In genomic region chr12:49000346-49000745, GRCh38 we compare ENCODE assay signal across 13 cellular contexts. TPM values are rescaled to one million over a fixed set of nuclear protein-coding genes. Genes with fewer than 3 reads are reported as not detected.
DNase-seq lines count a peak whose midpoint lies in the region; ATAC-seq, FAIRE-seq and TF ChIP-seq lines count a peak whose summit lies in the region.
"Had no signal": no experiment of that assay in that cellular context is flagged by ENCODE, and none has a peak within 500 bp of the region (broad histone marks: within the 10 kb centered on the region; RNA-seq: fewer than 3 reads in every experiment).

No MANE protein-coding gene starts in this region.

- peaks cover 5 to 22% of the 10 kb centered on the region in 2 experiments; a peak in 4 of 5 replicates for H3K27me3 ChIP-seq in HepG2 (ENCODE audit: control insufficient read depth in 1 of 2, insufficient read depth in 2 of 2, low read length in 2 of 2)
- peaks cover 0 to 3% of the 10 kb centered on the region in 2 donors for H3K27me3 ChIP-seq in right lobe of liver
- H3K27me3 ChIP-seq in PC-9 (ENCODE audit: insufficient read depth, low read depth) = no peaks in the 10 kb centered on the region
- peaks cover 17 to 31% of the 10 kb centered on the region in 2 experiments for H3K27me3 ChIP-seq in mesenchymal stem cell (ENCODE audit: control insufficient read depth in 1 of 2, insufficient read depth in 1 of 2, low read length in 2 of 2)

- no peak overlapping the region for H3K18ac ChIP-seq in mesenchymal stem cell (ENCODE audit: low read depth in 1 of 2, low read length in 2 of 2)

- POLR2A ChIA-PET in HepG2 (lab: Yijun Ruan, JAX) = interaction anchor here (1.1 to 3.3 kb wide), 2 partner anchors 9 to 18 kb away, joined by 4 to 13 read pairs; no protein-coding TSS in a partner anchor
- POLR2A ChIA-PET in PC-9 (lab: Charles Lee; ENCODE audit: unreplicated experiment) = no interaction called here

- no peak overlapping the region for H3K4ac ChIP-seq in mesenchymal stem cell (ENCODE audit: low read depth in 1 of 2, low read length in 2 of 2)

- H3K4me2 ChIP-seq in HepG2 (ENCODE audit: low read depth, low read length) (peak overlapping the region; percentile 95), PC-9 (peak overlapping the region; percentile 91), mesenchymal stem cell (ENCODE audit: low read length, poor library complexity, severe bottlenecking) (peak overlapping the region; percentile 1)

- CTCF ChIA-PET in HepG2 (lab: Yijun Ruan, JAX; ENCODE audit: low intra/inter-chr PET ratio, low total read pairs) = no interaction called here
- CTCF ChIA-PET in PC-9 (lab: Charles Lee) = interaction anchor here (1.1 kb wide), 1 partner anchor 147 kb away, joined by 5 read pairs; no protein-coding TSS in a partner anchor

- H3K14ac ChIP-seq in mesenchymal stem cell (ENCODE audit: low read length in 2 of 2) = no peak overlapping the region

- peaks cover 25% of the 10 kb centered on the region; the same call in 1 of the 2 replicates for H3F3A ChIP-seq in PC-9 (ENCODE audit: insufficient read depth, low read depth)

- intact Hi-C loops in HepG2 (cut with micrococcal nuclease; ENCODE audit: unreplicated experiment) = no loop called here
- intact Hi-C loops in right lobe of liver (cut with DNase I) = no loop called here
- intact Hi-C loops in PC-9 (cut with micrococcal nuclease; ENCODE audit: unreplicated experiment) = loop anchor here (2.0 kb wide), 1 partner anchor 18 kb away; the partner anchor contains the start of gene PRKAG1

- no peak overlapping the region for H4K91ac ChIP-seq in mesenchymal stem cell (ENCODE audit: low read length)

- no peaks in the 10 kb centered on the region for H3K9me2 ChIP-seq in PC-9 (ENCODE audit: insufficient read depth)

- H4K20me1 ChIP-seq in HepG2 (ENCODE audit: insufficient read depth, low read length) = no peaks in the 10 kb centered on the region; the same call in 1 of the 2 replicates
- no peaks in the 10 kb centered on the region for H4K20me1 ChIP-seq in PC-9 (ENCODE audit: insufficient read depth)

- no peak overlapping the region for H4K8ac ChIP-seq in mesenchymal stem cell (ENCODE audit: low read length)

- WGBS in HepG2 (ENCODE audit: low lambda C conversion rate) = 96% methylated on average over 2 of the region's 2 CpGs
- WGBS in right lobe of liver (ENCODE audit: insufficient coverage, low coverage, low lambda C conversion rate, missing lambda C conversion rate) = 100% methylated on average over 1 of the region's 2 CpGs
- 88% methylated on average over 1 of the region's 2 CpGs for WGBS in mesenchymal stem cell

- no peak overlapping the region for H2BK15ac ChIP-seq in mesenchymal stem cell (ENCODE audit: low read depth, poor library complexity, severe bottlenecking)

- H3K9ac ChIP-seq in HepG2 (ENCODE audit: insufficient read depth, low read depth, low read length) = no peak overlapping the region
- peak overlapping the region; percentile 47 for H3K9ac ChIP-seq in mesenchymal stem cell (ENCODE audit: low read length)

- ATAC-seq in HepG2 (no peak), right lobe of liver (no peak), HG03175 (IDR thresholded peaks at IDR 0.05; ENCODE audit: unreplicated experiment) (no peak), HG03045 (IDR thresholded peaks at IDR 0.05; ENCODE audit: unreplicated experiment) (no peak)

- in situ Hi-C loops in HepG2 (cut with HindIII; ENCODE audit: extremely low pct_ligation_motif_present, low pct_unique_long_range_greater_than_20kb) = no loop called here

- no peak overlapping the region for H3K23ac ChIP-seq in mesenchymal stem cell (ENCODE audit: low read length in 2 of 2)

- FAIRE-seq in HepG2 (lab: Jason Lieb, UNC) = no peak

- no peaks in the 10 kb centered on the region for H3K79me2 ChIP-seq in HepG2 (ENCODE audit: insufficient read depth, low read length)
- H3K79me2 ChIP-seq in PC-9 (ENCODE audit: low read depth) = no peaks in the 10 kb centered on the region

- no peak overlapping the region for H2AK5ac ChIP-seq in mesenchymal stem cell (ENCODE audit: low read length, severe bottlenecking)

- H2AFZ ChIP-seq in HepG2 (ENCODE audit: low read length) (no peak overlapping the region), PC-9 (no peak overlapping the region), mesenchymal stem cell (ENCODE audit: low read depth, low read length) (no peak overlapping the region)

- peaks cover 45% of the 10 kb centered on the region for H3K4me1 ChIP-seq in HepG2 (ENCODE audit: insufficient read depth, low read length)
- H3K4me1 ChIP-seq in right lobe of liver = peaks cover 0 to 27% (median 4%) of the 10 kb centered on the region in 4 donors
- peaks cover 14% of the 10 kb centered on the region for H3K4me1 ChIP-seq in PC-9 (replicated peaks; ENCODE audit: insufficient read depth)
- peaks cover 32% of the 10 kb centered on the region for H3K4me1 ChIP-seq in mesenchymal stem cell (ENCODE audit: control insufficient read depth, insufficient read depth, low read depth, low read length)

- H3K9me3 ChIP-seq in HepG2 (ENCODE audit: low read length) (no peaks in the 10 kb centered on the region), right lobe of liver (no peaks in the 10 kb centered on the region), PC-9 (ENCODE audit: insufficient read depth, low read depth) (no peaks in the 10 kb centered on the region), mesenchymal stem cell (ENCODE audit: control insufficient read depth, low read length) (no peaks in the 10 kb centered on the region)

- DNase-seq in HepG2 (ENCODE audit: low spot score) = no peak
- DNase-seq in right lobe of liver = no peak
- no peak for DNase-seq in PC-9
- no peak for DNase-seq in mesenchymal stem cell
- no peak for DNase-seq in NCI-H1092 treated with DMSO at 0.1 percent for 48 hours (lab: John Stamatoyannopoulos, UW)
- no peak for DNase-seq in NCI-H446 (lab: John Stamatoyannopoulos, UW)
- DNase-seq: mesendoderm, NCI-H2171 had no signal

- no peak for TF ChIP-seq CTCF in HepG2 (CRISPR knock-in tag; IDR thresholded peaks at IDR 0.05)
- TF ChIP-seq CTCF in right lobe of liver (IDR thresholded peaks at IDR 0.05) = no peak
- TF ChIP-seq CTCF in PC-9 (conservative IDR thresholded peaks at IDR 0.05) = no peak

- peaks cover 8 to 28% of the 10 kb centered on the region in 2 experiments for H3K36me3 ChIP-seq in HepG2 (replicated peaks in 1 of 2; ENCODE audit: control insufficient read depth in 1 of 2, insufficient read depth in 2 of 2, low read length in 2 of 2)
- H3K36me3 ChIP-seq in right lobe of liver = peaks cover 0 to 20% (median 4%) of the 10 kb centered on the region in 4 donors
- no peaks in the 10 kb centered on the region for H3K36me3 ChIP-seq in PC-9 (ENCODE audit: low read depth)
- H3K36me3 ChIP-seq in mesenchymal stem cell (ENCODE audit: control insufficient read depth in 1 of 2, insufficient read depth in 2 of 2, low read depth in 1 of 2, low read length in 2 of 2) = peaks cover 38 to 51% of the 10 kb centered on the region in 2 experiments

- BruUV-seq in HepG2 (replicated peaks; lab: Mats Ljungman, UMichigan) (no TSS peak), PC-9 (replicated peaks; lab: Mats Ljungman, UMichigan) (no TSS peak)

- no peak overlapping the region for H3K4me3 ChIP-seq in HepG2 (replicated peaks in 1 of 3; ENCODE audit: insufficient read depth in 1 of 3, low read depth in 2 of 3, low read length in 3 of 3)
- no peak overlapping the region for H3K4me3 ChIP-seq in right lobe of liver
- H3K4me3 ChIP-seq in PC-9 = peak overlapping the region; percentile 61; the same call in 1 of the 2 replicates
- no peak overlapping the region for H3K4me3 ChIP-seq in mesenchymal stem cell (ENCODE audit: insufficient read depth in 1 of 2, low read depth in 1 of 2, low read length in 2 of 2)

- TF ChIP-seq EP300 in HepG2 (IDR thresholded peaks at IDR 0.05; ENCODE audit: low read depth in 2 of 2, low read length in 2 of 2) (no peak), HepG2 (CRISPR knock-in tag; IDR thresholded peaks at IDR 0.05; ENCODE audit: borderline replicate concordance) (no peak)

- H2BK120ac ChIP-seq in mesenchymal stem cell (ENCODE audit: low read depth, low read length) = no peak overlapping the region

- TF ChIP-seq POLR2A in HepG2 (IDR thresholded peaks at IDR 0.05; ENCODE audit: insufficient read depth in 1 of 2, low read depth in 2 of 2, low read length in 2 of 2) (no peak), right lobe of liver (IDR thresholded peaks at IDR 0.05) (no peak)

- H3K27ac ChIP-seq in HepG2 (ENCODE audit: extremely low read length, insufficient read depth, low read length) (no peak overlapping the region), right lobe of liver (no peak overlapping the region), PC-9 (no peak overlapping the region), mesenchymal stem cell (ENCODE audit: low read length, poor library complexity, severe bottlenecking) (no peak overlapping the region)
- H3K27ac ChIP-seq: C4-2B had no signal

- H2BK12ac ChIP-seq in mesenchymal stem cell (ENCODE audit: low read length in 2 of 2) = no peak overlapping the region

- peaks cover 4% of the 10 kb centered on the region for H3K79me1 ChIP-seq in mesenchymal stem cell (replicated peaks; ENCODE audit: low read length, poor library complexity, severe bottlenecking)

- no peak for TF ChIP-seq RAD21 in HepG2 (CRISPR knock-in tag; IDR thresholded peaks at IDR 0.05)

- no peak overlapping the region for H2BK5ac ChIP-seq in mesenchymal stem cell (ENCODE audit: low read depth, low read length, poor library complexity, severe bottlenecking)

RNA-seq across cellular contexts. Expression of gene DDN, which starts 1.2 kb away (rescaled TPM):
- total RNA-seq in HepG2 (2016; rRNA removed; fragmentation: Illumina TruSeq; extraction: Trizol) (0.51 and 0.53 TPM in 2 replicates), right lobe of liver (under 1 TPM in 2 of 6 experiments, not detected in 4; 0.18 to 0.19 TPM), PC-9 (2021) (0.10 and 0.17 TPM in 2 replicates)
- 0.20 TPM in 1 of 2 replicates, not detected in the other for total RNA-seq in HepG2 (2016; cell fraction: cytosol; rRNA removed; fragmentation: Illumina TruSeq; extraction: Trizol; ENCODE audit: low read depth)
- total RNA-seq in HepG2 (2016; cell fraction: insoluble cytoplasmic fraction; rRNA removed; fragmentation: Illumina TruSeq; extraction: Trizol) = 0.43 and 0.54 TPM in 2 replicates
- total RNA-seq in HepG2 (2016; cell fraction: membrane; rRNA removed; fragmentation: Illumina TruSeq; extraction: Trizol) = 0.46 and 0.52 TPM in 2 replicates
- 0.34 and 0.62 TPM in 2 replicates for total RNA-seq in HepG2 (2016; cell fraction: nucleus; rRNA removed; fragmentation: Illumina TruSeq; extraction: Trizol)
- 0.24 and 0.33 TPM in 2 replicates for polyA plus RNA-seq in HepG2 (2011; rRNA removed)
- polyA plus RNA-seq in HepG2 (2011; cell fraction: cytosol; rRNA removed) = 0.21 and 0.34 TPM in 2 replicates
- polyA plus RNA-seq in HepG2 (2011; cell fraction: nucleus; rRNA removed) = 0.47 and 0.83 TPM in 2 replicates
- polyA plus RNA-seq in HepG2 (2012) = 0.48 and 0.69 TPM in 2 replicates
- polyA plus RNA-seq in HepG2 (2016; cell fraction: cytosol; fragmentation: Illumina TruSeq; extraction: Trizol; ENCODE audit: low read depth) = 0.20 and 0.28 TPM in 2 replicates
- polyA plus RNA-seq in HepG2 (2016; cell fraction: insoluble cytoplasmic fraction; fragmentation: Illumina TruSeq; extraction: Trizol; ENCODE audit: low read depth) = 0.58 and 0.73 TPM in 2 replicates
- polyA plus RNA-seq in HepG2 (2016; cell fraction: membrane; fragmentation: Illumina TruSeq; extraction: Trizol; ENCODE audit: low read depth) = 0.48 and 0.58 TPM in 2 replicates
- 1.2 and 1.3 TPM in 2 replicates for polyA plus RNA-seq in HepG2 (2016; cell fraction: nucleus; fragmentation: Illumina TruSeq; extraction: Trizol; ENCODE audit: insufficient read depth, low read depth)
- polyA minus RNA-seq in HepG2 (2011; rRNA and poly(A)+ RNA removed; ENCODE audit: low replicate concordance) = 0.46 and 5.3 TPM in 2 replicates
- 0.44 and 0.49 TPM in 2 replicates for polyA minus RNA-seq in HepG2 (2011; cell fraction: cytosol; rRNA and poly(A)+ RNA removed)
- polyA minus RNA-seq in HepG2 (2011; cell fraction: nucleus; rRNA and poly(A)+ RNA removed) = 0.25 and 0.39 TPM in 2 replicates
- 0.17 TPM for polyA plus RNA-seq in mesenchymal stem cell (2013, experiment 1 of 2)
- polyA plus RNA-seq in mesenchymal stem cell (2013, experiment 2 of 2) = 0.19 TPM

RNA-seq across cellular contexts. Expression of gene PRKAG1, which starts 18.2 kb away (rescaled TPM):
- total RNA-seq in HepG2 (2016; rRNA removed; fragmentation: Illumina TruSeq; extraction: Trizol) (32.8 and 37.6 TPM in 2 replicates), right lobe of liver (10 to 100 TPM; 24.8 to 36.2 (median 30.1) TPM), PC-9 (2021) (48.8 and 53.6 TPM in 2 replicates)
- total RNA-seq in HepG2 (2016; cell fraction: cytosol; rRNA removed; fragmentation: Illumina TruSeq; extraction: Trizol; ENCODE audit: low read depth) = 9.1 and 11.2 TPM in 2 replicates
- total RNA-seq in HepG2 (2016; cell fraction: insoluble cytoplasmic fraction; rRNA removed; fragmentation: Illumina TruSeq; extraction: Trizol) = 30.6 and 39.9 TPM in 2 replicates
- total RNA-seq in HepG2 (2016; cell fraction: membrane; rRNA removed; fragmentation: Illumina TruSeq; extraction: Trizol) = 19.3 and 21.1 TPM in 2 replicates
- 16.7 and 19.6 TPM in 2 replicates for total RNA-seq in HepG2 (2016; cell fraction: nucleus; rRNA removed; fragmentation: Illumina TruSeq; extraction: Trizol)
- 21.2 and 26.1 TPM in 2 replicates for polyA plus RNA-seq in HepG2 (2011; rRNA removed)
- polyA plus RNA-seq in HepG2 (2011; cell fraction: cytosol; rRNA removed) = 18.5 and 26.3 TPM in 2 replicates
- 8.8 and 11.6 TPM in 2 replicates for polyA plus RNA-seq in HepG2 (2011; cell fraction: nucleus; rRNA removed)
- polyA plus RNA-seq in HepG2 (2012) = 20.2 and 21.7 TPM in 2 replicates
- polyA plus RNA-seq in HepG2 (2016; cell fraction: cytosol; fragmentation: Illumina TruSeq; extraction: Trizol; ENCODE audit: low read depth) = 7.6 and 8.8 TPM in 2 replicates
- 38.7 and 40.2 TPM in 2 replicates for polyA plus RNA-seq in HepG2 (2016; cell fraction: insoluble cytoplasmic fraction; fragmentation: Illumina TruSeq; extraction: Trizol; ENCODE audit: low read depth)
- polyA plus RNA-seq in HepG2 (2016; cell fraction: membrane; fragmentation: Illumina TruSeq; extraction: Trizol; ENCODE audit: low read depth) = 14.5 and 16.2 TPM in 2 replicates
- polyA plus RNA-seq in HepG2 (2016; cell fraction: nucleus; fragmentation: Illumina TruSeq; extraction: Trizol; ENCODE audit: insufficient read depth, low read depth) = 24.6 and 24.9 TPM in 2 replicates
- polyA minus RNA-seq in HepG2 (2011; rRNA and poly(A)+ RNA removed; ENCODE audit: low replicate concordance) = 11.5 and 73.4 TPM in 2 replicates
- polyA minus RNA-seq in HepG2 (2011; cell fraction: cytosol; rRNA and poly(A)+ RNA removed) = 7.8 and 9.5 TPM in 2 replicates
- polyA minus RNA-seq in HepG2 (2011; cell fraction: nucleus; rRNA and poly(A)+ RNA removed) = 11.6 TPM in 2 replicates
- polyA plus RNA-seq in mesenchymal stem cell (2013, experiment 1 of 2) = 62.2 TPM
- polyA plus RNA-seq in mesenchymal stem cell (2013, experiment 2 of 2) = 63.2 TPM

RNA-seq across cellular contexts. Expression of gene WNT1, which starts 22.2 kb away (rescaled TPM):
- total RNA-seq in HepG2 (2016; rRNA removed; fragmentation: Illumina TruSeq; extraction: Trizol) (not detected in 2 replicates), right lobe of liver (not detected), PC-9 (2021) (not detected in 2 replicates)
- total RNA-seq in HepG2 (2016; cell fraction: cytosol; rRNA removed; fragmentation: Illumina TruSeq; extraction: Trizol; ENCODE audit: low read depth) = not detected in 2 replicates
- not detected in 2 replicates for total RNA-seq in HepG2 (2016; cell fraction: insoluble cytoplasmic fraction; rRNA removed; fragmentation: Illumina TruSeq; extraction: Trizol)
- total RNA-seq in HepG2 (2016; cell fraction: membrane; rRNA removed; fragmentation: Illumina TruSeq; extraction: Trizol) = not detected in 2 replicates
- total RNA-seq in HepG2 (2016; cell fraction: nucleus; rRNA removed; fragmentation: Illumina TruSeq; extraction: Trizol) = not detected in 2 replicates
- polyA plus RNA-seq in HepG2 (2011; rRNA removed) = not detected in 2 replicates
- not detected in 2 replicates for polyA plus RNA-seq in HepG2 (2011; cell fraction: cytosol; rRNA removed)
- not detected in 2 replicates for polyA plus RNA-seq in HepG2 (2011; cell fraction: nucleus; rRNA removed)
- polyA plus RNA-seq in HepG2 (2012) = not detected in 2 replicates
- not detected in 2 replicates for polyA plus RNA-seq in HepG2 (2016; cell fraction: cytosol; fragmentation: Illumina TruSeq; extraction: Trizol; ENCODE audit: low read depth)
- polyA plus RNA-seq in HepG2 (2016; cell fraction: insoluble cytoplasmic fraction; fragmentation: Illumina TruSeq; extraction: Trizol; ENCODE audit: low read depth) = not detected in 2 replicates
- polyA plus RNA-seq in HepG2 (2016; cell fraction: membrane; fragmentation: Illumina TruSeq; extraction: Trizol; ENCODE audit: low read depth) = not detected in 2 replicates
- not detected in 2 replicates for polyA plus RNA-seq in HepG2 (2016; cell fraction: nucleus; fragmentation: Illumina TruSeq; extraction: Trizol; ENCODE audit: insufficient read depth, low read depth)
- polyA minus RNA-seq in HepG2 (2011; rRNA and poly(A)+ RNA removed; ENCODE audit: low replicate concordance) = not detected in 2 replicates
- polyA minus RNA-seq in HepG2 (2011; cell fraction: cytosol; rRNA and poly(A)+ RNA removed) = not detected in 2 replicates
- not detected in 2 replicates for polyA minus RNA-seq in HepG2 (2011; cell fraction: nucleus; rRNA and poly(A)+ RNA removed)
- not detected for polyA plus RNA-seq in mesenchymal stem cell (2013, experiment 1 of 2)
- not detected for polyA plus RNA-seq in mesenchymal stem cell (2013, experiment 2 of 2)
- total RNA-seq: fibroblast of lung, pulmonary artery endothelial cell had no signal
- polyA plus RNA-seq: fibroblast of lung had no signal

RNA-seq across cellular contexts. Expression of gene WNT10B, which starts 28.8 kb away (rescaled TPM):
- total RNA-seq in HepG2 (2016; rRNA removed; fragmentation: Illumina TruSeq; extraction: Trizol) (0.09 TPM in 1 of 2 replicates, not detected in the other), right lobe of liver (under 1 TPM in 2 of 6 experiments, not detected in 4; 0.12 TPM), PC-9 (2021) (0.73 TPM in 1 of 2 replicates, not detected in the other)
- not detected in 2 replicates for total RNA-seq in HepG2 (2016; cell fraction: cytosol; rRNA removed; fragmentation: Illumina TruSeq; extraction: Trizol; ENCODE audit: low read depth)
- not detected in 2 replicates for total RNA-seq in HepG2 (2016; cell fraction: insoluble cytoplasmic fraction; rRNA removed; fragmentation: Illumina TruSeq; extraction: Trizol)
- 0.14 TPM in 1 of 2 replicates, not detected in the other for total RNA-seq in HepG2 (2016; cell fraction: membrane; rRNA removed; fragmentation: Illumina TruSeq; extraction: Trizol)
- total RNA-seq in HepG2 (2016; cell fraction: nucleus; rRNA removed; fragmentation: Illumina TruSeq; extraction: Trizol) = not detected in 2 replicates
- polyA plus RNA-seq in HepG2 (2011; rRNA removed) = 0.05 and 0.12 TPM in 2 replicates
- polyA plus RNA-seq in HepG2 (2011; cell fraction: cytosol; rRNA removed) = 0.04 and 0.08 TPM in 2 replicates
- polyA plus RNA-seq in HepG2 (2011; cell fraction: nucleus; rRNA removed) = 0.48 and 0.64 TPM in 2 replicates
- polyA plus RNA-seq in HepG2 (2012) = not detected in 2 replicates
- polyA plus RNA-seq in HepG2 (2016; cell fraction: cytosol; fragmentation: Illumina TruSeq; extraction: Trizol; ENCODE audit: low read depth) = not detected in 2 replicates
- not detected in 2 replicates for polyA plus RNA-seq in HepG2 (2016; cell fraction: insoluble cytoplasmic fraction; fragmentation: Illumina TruSeq; extraction: Trizol; ENCODE audit: low read depth)
- polyA plus RNA-seq in HepG2 (2016; cell fraction: membrane; fragmentation: Illumina TruSeq; extraction: Trizol; ENCODE audit: low read depth) = not detected in 2 replicates
- 0.21 and 0.33 TPM in 2 replicates for polyA plus RNA-seq in HepG2 (2016; cell fraction: nucleus; fragmentation: Illumina TruSeq; extraction: Trizol; ENCODE audit: insufficient read depth, low read depth)
- polyA minus RNA-seq in HepG2 (2011; rRNA and poly(A)+ RNA removed; ENCODE audit: low replicate concordance) = 0.18 and 1.6 TPM in 2 replicates
- 1.8 TPM in 1 of 2 replicates, not detected in the other for polyA minus RNA-seq in HepG2 (2011; cell fraction: cytosol; rRNA and poly(A)+ RNA removed)
- not detected in 2 replicates for polyA minus RNA-seq in HepG2 (2011; cell fraction: nucleus; rRNA and poly(A)+ RNA removed)
- polyA plus RNA-seq in mesenchymal stem cell (2013, experiment 1 of 2) = 0.11 TPM
- polyA plus RNA-seq in mesenchymal stem cell (2013, experiment 2 of 2) = 0.04 TPM

RNA-seq across cellular contexts. Expression of gene ARF3, which starts 43.1 kb away (rescaled TPM):
- total RNA-seq in HepG2 (2016; rRNA removed; fragmentation: Illumina TruSeq; extraction: Trizol) (48.4 and 53.8 TPM in 2 replicates), right lobe of liver (10 to 100 TPM; 30.9 to 50.7 (median 47.2) TPM), PC-9 (2021) (200 and 205 TPM in 2 replicates)
- total RNA-seq in HepG2 (2016; cell fraction: cytosol; rRNA removed; fragmentation: Illumina TruSeq; extraction: Trizol; ENCODE audit: low read depth) = 12.0 and 15.8 TPM in 2 replicates
- total RNA-seq in HepG2 (2016; cell fraction: insoluble cytoplasmic fraction; rRNA removed; fragmentation: Illumina TruSeq; extraction: Trizol) = 43.0 and 57.4 TPM in 2 replicates
- 15.7 and 16.6 TPM in 2 replicates for total RNA-seq in HepG2 (2016; cell fraction: membrane; rRNA removed; fragmentation: Illumina TruSeq; extraction: Trizol)
- 20.9 and 24.1 TPM in 2 replicates for total RNA-seq in HepG2 (2016; cell fraction: nucleus; rRNA removed; fragmentation: Illumina TruSeq; extraction: Trizol)
- 57.9 and 60.0 TPM in 2 replicates for polyA plus RNA-seq in HepG2 (2011; rRNA removed)
- 60.3 and 60.4 TPM in 2 replicates for polyA plus RNA-seq in HepG2 (2011; cell fraction: cytosol; rRNA removed)
- polyA plus RNA-seq in HepG2 (2011; cell fraction: nucleus; rRNA removed) = 32.8 and 38.8 TPM in 2 replicates
- 39.0 and 41.4 TPM in 2 replicates for polyA plus RNA-seq in HepG2 (2012)
- polyA plus RNA-seq in HepG2 (2016; cell fraction: cytosol; fragmentation: Illumina TruSeq; extraction: Trizol; ENCODE audit: low read depth) = 11.9 and 13.5 TPM in 2 replicates
- 76.4 and 85.2 TPM in 2 replicates for polyA plus RNA-seq in HepG2 (2016; cell fraction: insoluble cytoplasmic fraction; fragmentation: Illumina TruSeq; extraction: Trizol; ENCODE audit: low read depth)
- 13.7 and 16.3 TPM in 2 replicates for polyA plus RNA-seq in HepG2 (2016; cell fraction: membrane; fragmentation: Illumina TruSeq; extraction: Trizol; ENCODE audit: low read depth)
- polyA plus RNA-seq in HepG2 (2016; cell fraction: nucleus; fragmentation: Illumina TruSeq; extraction: Trizol; ENCODE audit: insufficient read depth, low read depth) = 47.8 and 51.2 TPM in 2 replicates
- 62.5 and 183 TPM in 2 replicates for polyA minus RNA-seq in HepG2 (2011; rRNA and poly(A)+ RNA removed; ENCODE audit: low replicate concordance)
- 19.9 and 22.8 TPM in 2 replicates for polyA minus RNA-seq in HepG2 (2011; cell fraction: cytosol; rRNA and poly(A)+ RNA removed)
- 27.7 and 29.2 TPM in 2 replicates for polyA minus RNA-seq in HepG2 (2011; cell fraction: nucleus; rRNA and poly(A)+ RNA removed)
- 112 TPM for polyA plus RNA-seq in mesenchymal stem cell (2013, experiment 1 of 2)
- polyA plus RNA-seq in mesenchymal stem cell (2013, experiment 2 of 2) = 114 TPM

Comparison
In these comparisons a context has a peak if more than half of its experiments do, and no peak if none do; other contexts are left out.
1. H3K4me2 ChIP-seq: peak in every context shown above with its lines; median percentile 95 in HepG2; 91 in PC-9; 1 in mesenchymal stem cell.